In the genomic region with DNA sequence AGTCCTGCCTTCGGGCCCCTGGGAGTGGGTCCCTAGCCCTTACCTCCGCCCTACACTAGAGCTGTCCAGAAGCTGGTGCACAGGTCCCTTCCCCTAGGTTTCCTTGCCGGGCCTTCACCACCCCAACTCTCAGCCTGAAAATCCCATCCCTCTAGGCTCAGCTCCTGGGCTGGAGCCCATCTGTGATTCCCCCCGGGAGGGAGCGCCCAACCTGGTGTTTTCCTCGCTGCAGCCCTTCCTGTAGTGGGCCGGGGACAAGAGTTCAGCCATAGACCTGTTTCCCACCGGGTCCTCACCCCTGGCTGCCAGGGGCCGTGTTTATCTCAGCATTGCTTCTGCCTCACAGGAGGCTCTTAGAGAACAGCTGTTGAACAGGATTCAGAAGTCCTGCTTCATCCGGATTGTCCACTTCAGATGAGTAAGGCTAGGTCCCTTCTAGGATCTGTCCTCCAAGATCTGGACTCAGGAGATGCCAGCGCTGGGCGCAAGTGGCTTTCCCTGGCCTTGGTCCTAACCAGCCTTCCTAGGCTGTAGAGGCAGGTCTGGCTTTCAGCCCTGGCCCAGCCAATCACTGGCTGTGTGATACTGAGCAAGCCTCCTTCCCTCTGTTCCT, we compare ENCODE assay signal across 8 cellular contexts. TPM values are rescaled to one million over a fixed set of nuclear protein-coding genes. Genes with fewer than 3 reads are reported as not detected.
DNase-seq lines count a peak whose midpoint lies in the region; ATAC-seq, FAIRE-seq and TF ChIP-seq lines count a peak whose summit lies in the region.

No MANE protein-coding gene starts in this region.

- peak overlapping the region; percentile 74 for H3K4me2 ChIP-seq in endothelial cell of umbilical vein (ENCODE audit: insufficient read depth, low read length)

- peaks cover 6% of the 10 kb centered on the region for H3K36me3 Mint-ChIP-seq in CD8-positive, alpha-beta T cell
- H3K36me3 Mint-ChIP-seq in neural crest cell (ENCODE audit: low read depth): no peaks in the 10 kb centered on the region

- no peak for DNase-seq in CD8-positive, alpha-beta T cell
- DNase-seq in NB4 (ENCODE audit: low read depth) (no peak), endothelial cell of umbilical vein (ENCODE audit: low read depth, low spot score) (peak; percentile 44), neural crest cell (ENCODE audit: low read depth, low spot score) (no peak), H4 (ENCODE audit: low spot score) (no peak), NCI-H446 treated with DMSO at 0.1 percent for 48 hours (lab: John Stamatoyannopoulos, UW) (no peak), middle frontal gyrus (ENCODE audit: extremely low spot score, low spot score) (no peak)

- CTCF ChIA-PET in CD8-positive, alpha-beta T cell (lab: Charles Lee): interaction anchor here (2.3 to 5.7 kb wide), 4 partner anchors 11 to 35 kb away, joined by 10 to 44 read pairs (median 14); no protein-coding TSS in a partner anchor
- CTCF ChIA-PET in endothelial cell of umbilical vein (lab: Charles Lee): interaction anchor here (0.8 to 8.0 kb wide), 9 partner anchors 9 to 183 kb away, joined by 3 to 76 read pairs (median 5); partner anchors contain the start of gene CLTA

- peak overlapping the region; percentile 86 for H3K27ac Mint-ChIP-seq in CD8-positive, alpha-beta T cell
- peak overlapping the region; percentile 89 for H3K27ac Mint-ChIP-seq in neural crest cell (ENCODE audit: unreplicated experiment)

- dilution Hi-C loops in endothelial cell of umbilical vein (cut with MboI; ENCODE audit: extremely low pct_ligation_motif_present, low sequenced_read_pairs): no loop called here

- TSS peak; percentile 42 for BruUV-seq in endothelial cell of umbilical vein (replicated peaks; lab: Mats Ljungman, UMichigan)

- H3K4me1 ChIP-seq in CD8-positive, alpha-beta T cell (ENCODE audit: insufficient read depth, low read length): peaks cover 58% of the 10 kb centered on the region
- peaks cover 11% of the 10 kb centered on the region for H3K4me1 ChIP-seq in endothelial cell of umbilical vein (ENCODE audit: control insufficient read depth, extremely low read depth, insufficient read depth, low read length)

- H3K79me2 ChIP-seq in endothelial cell of umbilical vein (ENCODE audit: control insufficient read depth, insufficient read depth, low read length): no peaks in the 10 kb centered on the region

- peak overlapping the region; percentile 92 for H3K4me3 Mint-ChIP-seq in CD8-positive, alpha-beta T cell
- peak overlapping the region; percentile 95 for H3K4me3 Mint-ChIP-seq in neural crest cell

- H2AFZ ChIP-seq in endothelial cell of umbilical vein (ENCODE audit: low read depth, low read length): peak overlapping the region; percentile 82

- POLR2A ChIA-PET in CD8-positive, alpha-beta T cell (lab: Charles Lee): interaction anchor here (0.6 to 2.2 kb wide), 4 partner anchors 11 to 37 kb away, joined by 3 to 16 read pairs (median 6); no protein-coding TSS in a partner anchor
- POLR2A ChIA-PET in endothelial cell of umbilical vein (lab: Charles Lee): no interaction called here

- TF ChIP-seq POLR2A in NB4 (IDR thresholded peaks at IDR 0.05; ENCODE audit: extremely low read depth, insufficient read length) (no peak), endothelial cell of umbilical vein (IDR thresholded peaks at IDR 0.05; ENCODE audit: low read depth, low read length) (no peak)

- H3K4me1 Mint-ChIP-seq in CD8-positive, alpha-beta T cell (ENCODE audit: low read depth): peaks cover 60% of the 10 kb centered on the region
- peaks cover 14% of the 10 kb centered on the region for H3K4me1 Mint-ChIP-seq in neural crest cell

- ATAC-seq in CD8-positive, alpha-beta T cell: no peak
- ATAC-seq in GM21390 (IDR thresholded peaks at IDR 0.05; ENCODE audit: unreplicated experiment): no peak

- no peak for FAIRE-seq in endothelial cell of umbilical vein (lab: Jason Lieb, UNC)

- H3K9ac ChIP-seq in endothelial cell of umbilical vein (replicated peaks; ENCODE audit: extremely low read depth, insufficient read depth, low read length): no peak overlapping the region

- no peaks in the 10 kb centered on the region for H3K9me1 ChIP-seq in endothelial cell of umbilical vein (replicated peaks; ENCODE audit: control insufficient read depth, extremely low read depth, insufficient read depth, low read length)

- H3K9me3 ChIP-seq in CD8-positive, alpha-beta T cell (ENCODE audit: low read length): no peaks in the 10 kb centered on the region
- no peaks in the 10 kb centered on the region for H3K9me3 ChIP-seq in endothelial cell of umbilical vein (replicated peaks; ENCODE audit: control insufficient read depth, insufficient read depth, low read length)

- no peaks in the 10 kb centered on the region for H3K27me3 ChIP-seq in CD8-positive, alpha-beta T cell (ENCODE audit: insufficient read depth, low read length)
- no peaks in the 10 kb centered on the region for H3K27me3 ChIP-seq in endothelial cell of umbilical vein (ENCODE audit: control insufficient read depth in 2 of 2, insufficient read depth in 2 of 2, low read length in 2 of 2)

- no peak for TF ChIP-seq CTCF in CD8-positive, alpha-beta T cell (IDR thresholded peaks at IDR 0.05)
- TF ChIP-seq CTCF in NB4 (IDR thresholded peaks at IDR 0.05; ENCODE audit: low read depth, low read length) (no peak), endothelial cell of umbilical vein (IDR thresholded peaks at IDR 0.05; ENCODE audit: extremely low read depth in 1 of 2, insufficient read depth in 1 of 2, low read depth in 1 of 2, low read length in 2 of 2) (no peak), neural crest cell (conservative IDR thresholded peaks at IDR 0.05) (no peak)

- no peaks in the 10 kb centered on the region for H4K20me1 ChIP-seq in endothelial cell of umbilical vein (replicated peaks; ENCODE audit: control insufficient read depth, extremely low read depth, insufficient read depth, low read length)

- no peaks in the 10 kb centered on the region for H3K36me3 ChIP-seq in CD8-positive, alpha-beta T cell (ENCODE audit: insufficient read depth, low read length)
- H3K36me3 ChIP-seq in endothelial cell of umbilical vein (ENCODE audit: control insufficient read depth in 2 of 2, extremely low read depth in 1 of 2, insufficient read depth in 2 of 2, low read length in 2 of 2): no peaks in the 10 kb centered on the region

- H3K27ac ChIP-seq in CD8-positive, alpha-beta T cell (ENCODE audit: low read depth, low read length): peak overlapping the region; percentile 58
- H3K27ac ChIP-seq in endothelial cell of umbilical vein (ENCODE audit: insufficient read depth, low read depth, low read length): no peak overlapping the region

- no peaks in the 10 kb centered on the region for H3K9me3 Mint-ChIP-seq in CD8-positive, alpha-beta T cell
- H3K9me3 Mint-ChIP-seq in neural crest cell: no peaks in the 10 kb centered on the region

- peak overlapping the region; percentile 79 for H3K4me3 ChIP-seq in CD8-positive, alpha-beta T cell (ENCODE audit: low read depth, low read length)
- H3K4me3 ChIP-seq in NB4 (ENCODE audit: low read depth, low read length) (peak overlapping the region; percentile 49), endothelial cell of umbilical vein (replicated peaks in 1 of 3; ENCODE audit: insufficient read depth in 1 of 3, low read depth in 1 of 3, low read length in 3 of 3) (peak overlapping the region; percentile 40 to 62 (median 61))

- intact Hi-C loops in CD8-positive, alpha-beta T cell (cut with DNase I, micrococcal nuclease): loop anchor here (2.0 to 5.0 kb wide), 3 partner anchors 35 to 53 kb away; partner anchors contain the start of gene CLTA (in 1 of the 2)
- intact Hi-C loops in endothelial cell of umbilical vein (cut with micrococcal nuclease): loop anchor here (2.0 kb wide), 2 partner anchors 13 to 35 kb away; no protein-coding TSS in a partner anchor

- H3K27me3 Mint-ChIP-seq in CD8-positive, alpha-beta T cell (ENCODE audit: low read depth): no peaks in the 10 kb centered on the region
- H3K27me3 Mint-ChIP-seq in neural crest cell (ENCODE audit: low read depth): peaks cover 51% of the 10 kb centered on the region

RNA-seq across cellular contexts. Expression of gene GLIPR2, which starts 1.0 kb away (rescaled TPM):
- total RNA-seq in CD8-positive, alpha-beta T cell: 10 to 100 TPM in 1 of 2 experiments, 1 to 10 TPM in 1; 8.6 to 10.2 TPM
- total RNA-seq in endothelial cell of umbilical vein (20.0 and 22.0 TPM in 2 replicates), neural crest cell (21.5 and 24.2 TPM in 2 replicates)
- 42.4 and 42.5 TPM in 2 replicates for polyA plus RNA-seq in endothelial cell of umbilical vein
- polyA plus RNA-seq in endothelial cell of umbilical vein (2011; cell fraction: cytosol; rRNA removed): 42.7 and 51.4 TPM in 2 replicates
- 22.7 and 24.5 TPM in 2 replicates for polyA plus RNA-seq in endothelial cell of umbilical vein (2011; cell fraction: nucleus; rRNA removed)
- polyA plus RNA-seq in endothelial cell of umbilical vein (2012): 47.6 and 56.2 TPM in 2 replicates
- 45.7 and 51.9 TPM in 2 replicates for polyA minus RNA-seq in endothelial cell of umbilical vein
- polyA minus RNA-seq in endothelial cell of umbilical vein (2011; cell fraction: cytosol; rRNA and poly(A)+ RNA removed): not detected
- polyA minus RNA-seq in endothelial cell of umbilical vein (2011; cell fraction: nucleus; rRNA and poly(A)+ RNA removed): 6.8 and 7.0 TPM in 2 replicates
- total RNA-seq in H4 (2014; rRNA removed; shearing (Covaris generic)): 5.5 and 9.7 TPM in 2 replicates

RNA-seq across cellular contexts. Expression of gene CCIN, which starts 31.7 kb away (rescaled TPM):
- total RNA-seq in CD8-positive, alpha-beta T cell: under 1 TPM; 0.16 to 0.56 TPM
- total RNA-seq in endothelial cell of umbilical vein: 0.22 and 0.44 TPM in 2 replicates
- polyA plus RNA-seq in endothelial cell of umbilical vein: 1.1 and 1.2 TPM in 2 replicates
- polyA plus RNA-seq in endothelial cell of umbilical vein (2011; cell fraction: cytosol; rRNA removed): 0.63 and 0.66 TPM in 2 replicates
- 0.84 and 1.1 TPM in 2 replicates for polyA plus RNA-seq in endothelial cell of umbilical vein (2011; cell fraction: nucleus; rRNA removed)
- polyA plus RNA-seq in endothelial cell of umbilical vein (2012): 1.2 TPM in 2 replicates
- polyA minus RNA-seq in endothelial cell of umbilical vein: 0.53 and 2.5 TPM in 2 replicates
- polyA minus RNA-seq in endothelial cell of umbilical vein (2011; cell fraction: cytosol; rRNA and poly(A)+ RNA removed): not detected
- 0.87 and 1.1 TPM in 2 replicates for polyA minus RNA-seq in endothelial cell of umbilical vein (2011; cell fraction: nucleus; rRNA and poly(A)+ RNA removed)
- total RNA-seq in neural crest cell: not detected in 2 replicates
- total RNA-seq in H4 (2014; rRNA removed; shearing (Covaris generic)): 0.17 TPM in 1 of 2 replicates, not detected in the other

RNA-seq across cellular contexts. Expression of gene CLTA, which starts 53.2 kb away (rescaled TPM):
- 10 to 100 TPM; 39.1 to 39.6 TPM for total RNA-seq in CD8-positive, alpha-beta T cell
- total RNA-seq in endothelial cell of umbilical vein (281 and 317 TPM in 2 replicates), neural crest cell (222 and 224 TPM in 2 replicates)
- polyA plus RNA-seq in endothelial cell of umbilical vein: 212 and 229 TPM in 2 replicates
- polyA plus RNA-seq in endothelial cell of umbilical vein (2011; cell fraction: cytosol; rRNA removed): 351 and 388 TPM in 2 replicates
- polyA plus RNA-seq in endothelial cell of umbilical vein (2011; cell fraction: nucleus; rRNA removed): 135 and 162 TPM in 2 replicates
- polyA plus RNA-seq in endothelial cell of umbilical vein (2012): 355 and 368 TPM in 2 replicates
- polyA minus RNA-seq in endothelial cell of umbilical vein: 98.2 and 102 TPM in 2 replicates
- 94.4 TPM for polyA minus RNA-seq in endothelial cell of umbilical vein (2011; cell fraction: cytosol; rRNA and poly(A)+ RNA removed)
- polyA minus RNA-seq in endothelial cell of umbilical vein (2011; cell fraction: nucleus; rRNA and poly(A)+ RNA removed): 23.4 and 37.0 TPM in 2 replicates
- 441 and 475 TPM in 2 replicates for total RNA-seq in H4 (2014; rRNA removed; shearing (Covaris generic))
